23 cellular contexts compared by ENCODE assay signal in the genomic region with DNA sequence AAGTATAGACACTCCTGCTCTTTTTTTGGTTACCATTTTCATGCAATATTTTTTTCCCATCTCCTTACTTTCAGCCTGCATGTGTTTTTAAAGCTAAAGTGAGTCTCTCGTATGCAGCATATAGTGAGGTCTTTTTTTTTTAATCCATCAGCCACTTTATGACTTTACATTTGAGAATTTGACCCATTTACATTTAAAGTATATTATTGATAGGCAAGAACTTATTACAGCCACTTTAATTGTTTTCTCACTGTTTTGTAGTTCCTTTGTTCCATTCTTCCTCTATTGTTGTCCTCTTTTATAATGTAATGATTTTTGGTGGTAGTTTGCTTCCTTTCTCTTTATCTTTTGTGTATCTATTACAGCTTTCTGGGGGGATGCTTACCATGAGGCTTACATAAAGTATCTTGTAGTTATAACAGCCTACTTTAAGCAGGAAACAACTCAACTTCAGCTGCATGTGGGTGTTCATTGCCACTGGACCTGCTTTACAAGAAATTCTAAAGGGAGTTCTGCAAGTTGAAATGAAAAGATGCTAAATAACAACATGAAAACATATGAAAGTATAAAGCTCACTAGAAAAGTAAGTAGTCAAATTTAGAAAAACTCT.
DNase-seq lines count a peak whose midpoint lies in the region; ATAC-seq, FAIRE-seq and TF ChIP-seq lines count a peak whose summit lies in the region.
"Had no signal": no experiment of that assay in that cellular context is flagged by ENCODE, and none has a peak within 500 bp of the region (broad histone marks: within the 10 kb centered on the region; RNA-seq: fewer than 3 reads in every experiment).

No MANE protein-coding gene starts in this region.

- H3K79me2 ChIP-seq in KMS-11 (ENCODE audit: insufficient read depth, low read depth), result no peaks in the 10 kb centered on the region

- no peak for DNase-seq in activated CD8-positive, alpha-beta T cell treated with anti-CD3 and anti-CD28 coated beads for 36 hours
- DNase-seq in activated CD8-positive, alpha-beta T cell treated with anti-CD3 and anti-CD28 coated beads, Interleukin-2, amount 10 ng/mL, durations not matched to agents 7 days and 5 days, result no peak
- DNase-seq in GM12891 (ENCODE audit: insufficient read length, low spot score) (no peak), NCI-H82 treated with DMSO at 0.1 percent for 48 hours (lab: John Stamatoyannopoulos, UW; ENCODE audit: unreplicated experiment) (no peak)
- DNase-seq: Caco-2; CD4-positive, alpha-beta T cell; DMS153; GDM1; Karpas-422; NCI-H1048; NCI-H1436 treated with DMSO at 0.1 percent for 48 hours; NCI-H2029 treated with DMSO at 0.1 percent for 48 hours; NCI-H2171; NCI-H446; NCI-H69; Peyer's patch had no signal

- peaks cover 44% of the 10 kb centered on the region for H3K4me1 Mint-ChIP-seq in activated CD8-positive, alpha-beta T cell treated with anti-CD3 and anti-CD28 coated beads for 36 hours (ENCODE audit: low read depth)
- H3K4me1 Mint-ChIP-seq in activated CD8-positive, alpha-beta T cell treated with anti-CD3 and anti-CD28 coated beads, Interleukin-2, amount 10 ng/mL, durations not matched to agents 7 days and 5 days (ENCODE audit: low read depth), result peaks cover 18% of the 10 kb centered on the region
- peaks cover 34% of the 10 kb centered on the region for H3K4me1 Mint-ChIP-seq in activated naive CD8-positive, alpha-beta T cell (ENCODE audit: low read depth)

- TF ChIP-seq POLR2A in GM12891 (IDR thresholded peaks at IDR 0.05; ENCODE audit: low read depth, low read length), result no peak

- H2AFZ ChIP-seq in KMS-11 (ENCODE audit: low read depth), result no peak overlapping the region

- no peaks in the 10 kb centered on the region for H4K20me1 ChIP-seq in KMS-11 (ENCODE audit: insufficient read depth)

- H3K27ac Mint-ChIP-seq in activated CD8-positive, alpha-beta T cell treated with anti-CD3 and anti-CD28 coated beads for 36 hours, result peak overlapping the region; percentile 92
- H3K27ac Mint-ChIP-seq in activated CD8-positive, alpha-beta T cell treated with anti-CD3 and anti-CD28 coated beads, Interleukin-2, amount 10 ng/mL, durations not matched to agents 7 days and 5 days, result no peak overlapping the region
- peak overlapping the region; percentile 61 for H3K27ac Mint-ChIP-seq in activated naive CD8-positive, alpha-beta T cell
- H3K27ac Mint-ChIP-seq: CD4-positive, alpha-beta T cell had no signal

- CTCF ChIA-PET in activated CD8-positive, alpha-beta T cell treated with anti-CD3 and anti-CD28 coated beads for 36 hours (lab: Charles Lee), result interaction anchor here (0.7 to 15.1 kb wide), 33 partner anchors 10 to 240 kb away, joined by 3 to 360 read pairs (median 5); partner anchors contain the start of gene TNFAIP3
- CTCF ChIA-PET in activated CD8-positive, alpha-beta T cell treated with anti-CD3 and anti-CD28 coated beads, Interleukin-2, amount 10 ng/mL, durations not matched to agents 7 days and 5 days (lab: Charles Lee), result interaction anchor here (0.6 to 20.9 kb wide), 29 partner anchors 9 to 280 kb away, joined by 3 to 555 read pairs (median 7); partner anchors contain the start of gene TNFAIP3

- peaks cover 85% of the 10 kb centered on the region for H3K4me1 ChIP-seq in KMS-11 (ENCODE audit: low read depth, poor library complexity, severe bottlenecking)
- H3K4me1 ChIP-seq: Peyer's patch, SJSA1 had no signal

- peaks cover 26% of the 10 kb centered on the region for H3K36me3 Mint-ChIP-seq in activated CD8-positive, alpha-beta T cell treated with anti-CD3 and anti-CD28 coated beads for 36 hours (ENCODE audit: low read depth)
- H3K36me3 Mint-ChIP-seq in activated CD8-positive, alpha-beta T cell treated with anti-CD3 and anti-CD28 coated beads, Interleukin-2, amount 10 ng/mL, durations not matched to agents 7 days and 5 days (ENCODE audit: low read depth), result peaks cover 22% of the 10 kb centered on the region
- peaks cover 4% of the 10 kb centered on the region for H3K36me3 Mint-ChIP-seq in activated naive CD8-positive, alpha-beta T cell

- H3K4me3 ChIP-seq in KMS-11 (IDR thresholded peaks at IDR 0.05; ENCODE audit: insufficient read depth, low read depth, low read length), result no peak overlapping the region
- H3K4me3 ChIP-seq: Peyer's patch, SJSA1 had no signal

- H3K4me2 ChIP-seq in KMS-11, result no peak overlapping the region

- peak overlapping the region; percentile 39 for H3K4me3 Mint-ChIP-seq in activated CD8-positive, alpha-beta T cell treated with anti-CD3 and anti-CD28 coated beads for 36 hours
- H3K4me3 Mint-ChIP-seq in activated CD8-positive, alpha-beta T cell treated with anti-CD3 and anti-CD28 coated beads, Interleukin-2, amount 10 ng/mL, durations not matched to agents 7 days and 5 days, result no peak overlapping the region
- H3K4me3 Mint-ChIP-seq in activated naive CD8-positive, alpha-beta T cell, result peak overlapping the region; percentile 39
- H3K4me3 Mint-ChIP-seq: CD4-positive, alpha-beta T cell had no signal

- peak; percentile 76 for FAIRE-seq in GM12891 (lab: Jason Lieb, UNC)
- FAIRE-seq: H1 had no signal

- no peaks in the 10 kb centered on the region for H3K27me3 Mint-ChIP-seq in activated CD8-positive, alpha-beta T cell treated with anti-CD3 and anti-CD28 coated beads for 36 hours
- H3K27me3 Mint-ChIP-seq in activated CD8-positive, alpha-beta T cell treated with anti-CD3 and anti-CD28 coated beads, Interleukin-2, amount 10 ng/mL, durations not matched to agents 7 days and 5 days (ENCODE audit: low read depth), result no peaks in the 10 kb centered on the region
- no peaks in the 10 kb centered on the region for H3K27me3 Mint-ChIP-seq in activated naive CD8-positive, alpha-beta T cell
- H3K27me3 Mint-ChIP-seq: CD4-positive, alpha-beta T cell had no signal

- H3K27ac ChIP-seq in KMS-11, result peak overlapping the region; percentile 88; the same call in 1 of the 2 replicates
- H3K27ac ChIP-seq: HL-60, Peyer's patch, SJSA1 had no signal

- POLR2A ChIA-PET in activated CD8-positive, alpha-beta T cell treated with anti-CD3 and anti-CD28 coated beads for 36 hours (lab: Charles Lee), result interaction anchor here (0.7 to 2.8 kb wide), 10 partner anchors 12 to 73 kb away, joined by 3 to 17 read pairs (median 6); partner anchors contain the start of gene TNFAIP3
- POLR2A ChIA-PET in activated CD8-positive, alpha-beta T cell treated with anti-CD3 and anti-CD28 coated beads, Interleukin-2, amount 10 ng/mL, durations not matched to agents 7 days and 5 days (lab: Charles Lee), result interaction anchor here (0.8 to 2.3 kb wide), 4 partner anchors 11 to 68 kb away, joined by 5 to 16 read pairs (median 12); no protein-coding TSS in a partner anchor

- ATAC-seq in activated CD8-positive, alpha-beta T cell treated with anti-CD3 and anti-CD28 coated beads for 36 hours, result no peak
- ATAC-seq in activated CD8-positive, alpha-beta T cell treated with anti-CD3 and anti-CD28 coated beads, Interleukin-2, amount 10 ng/mL, durations not matched to agents 7 days and 5 days, result no peak
- ATAC-seq in HG03469 (IDR thresholded peaks at IDR 0.05; ENCODE audit: unreplicated experiment) (no peak), HG03097 (IDR thresholded peaks at IDR 0.05; ENCODE audit: low FRiP score, unreplicated experiment) (no peak)

- TF ChIP-seq CTCF in activated CD8-positive, alpha-beta T cell treated with anti-CD3 and anti-CD28 coated beads for 36 hours (IDR thresholded peaks at IDR 0.05), result no peak
- TF ChIP-seq CTCF in KMS-11 (conservative IDR thresholded peaks at IDR 0.05; ENCODE audit: low read depth, low read length), result no peak

- intact Hi-C loops in activated CD8-positive, alpha-beta T cell treated with anti-CD3 and anti-CD28 coated beads for 36 hours (cut with micrococcal nuclease), result no loop called here

- H3K9ac ChIP-seq in KMS-11, result no peak overlapping the region

- peaks cover 24% of the 10 kb centered on the region for H3K9me3 Mint-ChIP-seq in activated CD8-positive, alpha-beta T cell treated with anti-CD3 and anti-CD28 coated beads for 36 hours
- H3K9me3 Mint-ChIP-seq in activated CD8-positive, alpha-beta T cell treated with anti-CD3 and anti-CD28 coated beads, Interleukin-2, amount 10 ng/mL, durations not matched to agents 7 days and 5 days (ENCODE audit: insufficient read depth), result peaks cover 20% of the 10 kb centered on the region
- H3K9me3 Mint-ChIP-seq in activated naive CD8-positive, alpha-beta T cell (ENCODE audit: low read depth), result peaks cover 8% of the 10 kb centered on the region

- H3K27me3 ChIP-seq in KMS-11 (ENCODE audit: insufficient read depth, low read depth), result no peaks in the 10 kb centered on the region
- H3K27me3 ChIP-seq: Peyer's patch, SJSA1 had no signal

- no peaks in the 10 kb centered on the region for H3K36me3 ChIP-seq in KMS-11 (ENCODE audit: insufficient read depth)
- H3K36me3 ChIP-seq: Peyer's patch, SJSA1 had no signal

TF ChIP-seq in GM12891, 5 proteins besides CTCF, POLR2A, EP300 and RAD21:
- TF ChIP-seq POLR2AphosphoS5 (IDR thresholded peaks at IDR 0.05; ENCODE audit: low read depth, low read length) (no peak), SPI1 (IDR thresholded peaks at IDR 0.05; ENCODE audit: low read depth, low read length) (no peak), PAX5 (IDR thresholded peaks at IDR 0.05; ENCODE audit: insufficient read depth, low read length, severe bottlenecking) (no peak), TAF1 (IDR thresholded peaks at IDR 0.05; ENCODE audit: low read depth, low read length) (no peak), POU2F2 (IDR thresholded peaks at IDR 0.05; ENCODE audit: low read depth, low read length) (no peak)
